22 cellular contexts compared by ENCODE assay signal in genomic region chr5:585556-585955, GRCh38.
"Had no signal": no experiment of that assay in that cellular context is flagged by ENCODE, and none has a peak within 500 bp of the region (broad histone marks: within the 10 kb centered on the region; RNA-seq: fewer than 3 reads in every experiment).

No MANE protein-coding gene starts in this region.

- DNase-seq: IMR-90, Karpas-422, KG1, MG63, NCI-H1092, NCI-H1105 treated with DMSO at 0.1 percent for 48 hours, NCI-H1417 treated with DMSO at 0.1 percent for 48 hours, NCI-H146, NCI-H1694 treated with DMSO at 0.1 percent for 48 hours, NCI-H1930, NCI-H2081, NCI-H2107, NCI-H2227 treated with DMSO at 0.1 percent for 48 hours, NCI-H446, NCI-H510A, NCI-H524 treated with DMSO at 0.1 percent for 48 hours, NCI-H69, NCI-H774, RPMI8226, SHP77, SK-N-SH had no signal

- H3K9me3 ChIP-seq: MG63, SK-N-SH had no signal

- H3K4me3 ChIP-seq: MG63 had no signal

- ATAC-seq: HepG2 had no signal

- H3K36me3 ChIP-seq: MG63 had no signal
